In the genomic region with DNA sequence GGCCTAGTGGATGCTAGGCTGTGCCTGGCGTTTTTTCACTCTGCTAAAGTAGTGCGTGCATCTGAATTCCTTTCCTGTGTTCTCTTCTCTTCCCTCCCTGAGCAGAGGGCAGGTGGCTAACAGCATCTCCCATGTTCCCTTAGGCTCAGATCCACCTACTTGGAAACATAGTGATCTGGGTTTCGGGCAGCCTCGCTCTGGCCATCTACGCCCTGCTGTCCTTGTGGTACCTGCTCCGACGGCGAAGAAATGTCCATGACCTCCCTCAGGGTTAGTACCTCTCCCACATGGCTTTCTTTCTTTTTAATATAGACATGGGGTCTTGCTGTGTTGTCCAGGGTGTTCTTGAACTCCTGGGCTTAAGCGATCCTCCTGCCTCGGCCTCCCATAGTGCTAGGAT, we compare ENCODE assay signal across 22 cellular contexts. TPM values are rescaled to one million over a fixed set of nuclear protein-coding genes. Genes with fewer than 3 reads are reported as not detected.
DNase-seq lines count a peak whose midpoint lies in the region; FAIRE-seq and TF ChIP-seq lines count a peak whose summit lies in the region.
"Had no signal": no experiment of that assay in that cellular context is flagged by ENCODE, and none has a peak within 500 bp of the region (broad histone marks: within the 10 kb centered on the region; RNA-seq: fewer than 3 reads in every experiment).

No MANE protein-coding gene starts in this region.

- no peak overlapping the region for H3K4me3 ChIP-seq in H7 (ENCODE audit: insufficient read depth, low read depth, low read length)
- H3K4me3 ChIP-seq in HEK293 (ENCODE audit: low read depth, low read length), result no peak overlapping the region
- no peak overlapping the region for H3K4me3 ChIP-seq in neural progenitor cell
- H3K4me3 ChIP-seq: GM23248, HAP-1 had no signal

- H3K27me3 Mint-ChIP-seq in neural progenitor cell (ENCODE audit: insufficient read depth, low read depth) (peaks cover 10% of the 10 kb centered on the region), MCF 10A (ENCODE audit: insufficient read depth, unreplicated experiment) (no peaks in the 10 kb centered on the region)
- H3K27me3 Mint-ChIP-seq: CD4-positive, alpha-beta memory T cell had no signal

- TF ChIP-seq POLR2A in H54 (IDR thresholded peaks at IDR 0.05; ENCODE audit: low read depth, low read length), result no peak

- FAIRE-seq in H54 (lab: Jason Lieb, UNC), result no peak
- FAIRE-seq: G401.6, GM12892, GM19239, H1 had no signal

- no peaks in the 10 kb centered on the region for H3K4me1 ChIP-seq in HEK293 (ENCODE audit: control insufficient read depth, insufficient read depth, low read length)
- no peaks in the 10 kb centered on the region for H3K4me1 ChIP-seq in neural progenitor cell
- H3K4me1 ChIP-seq: HAP-1 had no signal

- DNase-seq in H7, result peak; percentile 27
- peak; percentile 32 for DNase-seq in islet precursor cell
- DNase-seq in neural progenitor cell (ENCODE audit: low spot score), result no peak
- DNase-seq in H54 (ENCODE audit: insufficient read length, low spot score), result no peak
- DNase-seq in mesenteric fat pad (ENCODE audit: low spot score), result no peak
- no peak for DNase-seq in OCI-M2 (lab: John Stamatoyannopoulos, UW; ENCODE audit: unreplicated experiment)
- DNase-seq in MCF 10A (ENCODE audit: unreplicated experiment), result no peak
- DNase-seq: C1 segment of cervical spinal cord; Calu3; CD4-positive, alpha-beta memory T cell; COR-L47; DMS153; DND-41; GM23248 had no signal

- H3K9ac ChIP-seq in neural progenitor cell, result no peak overlapping the region
- H3K9ac ChIP-seq: GM23248 had no signal

- no peak overlapping the region for H3K27ac ChIP-seq in HEK293 (ENCODE audit: extremely low read depth, low read depth, low read length)
- no peak overlapping the region for H3K27ac ChIP-seq in neural progenitor cell
- H3K27ac ChIP-seq: GM23248 had no signal

- H3K4me1 Mint-ChIP-seq in neural progenitor cell (no peaks in the 10 kb centered on the region), MCF 10A (ENCODE audit: insufficient read depth, unreplicated experiment) (no peaks in the 10 kb centered on the region)
- H3K4me1 Mint-ChIP-seq: CD4-positive, alpha-beta memory T cell had no signal

- intact Hi-C loops in MCF 10A (cut with micrococcal nuclease), result no loop called here

- peaks cover 12% of the 10 kb centered on the region for H3F3A ChIP-seq in neural progenitor cell (ENCODE audit: low read depth)

- no peak overlapping the region for H2AFZ ChIP-seq in neural progenitor cell (replicated peaks)
- H2AFZ ChIP-seq: GM23248 had no signal

- no peaks in the 10 kb centered on the region for H3K9me3 Mint-ChIP-seq in neural progenitor cell
- H3K9me3 Mint-ChIP-seq in MCF 10A (ENCODE audit: unreplicated experiment), result no peaks in the 10 kb centered on the region
- H3K9me3 Mint-ChIP-seq: CD4-positive, alpha-beta memory T cell had no signal

- H3K27ac Mint-ChIP-seq in neural progenitor cell (peak overlapping the region; percentile 14), MCF 10A (ENCODE audit: low read depth, unreplicated experiment) (no peak overlapping the region)

- no peaks in the 10 kb centered on the region for H4K20me1 ChIP-seq in neural progenitor cell (ENCODE audit: low read depth)

- no TSS peak for BruUV-seq in MCF 10A (replicated peaks; lab: Mats Ljungman, UMichigan)

- H3K27me3 ChIP-seq in H7 (ENCODE audit: control insufficient read depth, insufficient read depth, low read length) (no peaks in the 10 kb centered on the region), neural progenitor cell (no peaks in the 10 kb centered on the region)

- H3K9me3 ChIP-seq in HEK293 (ENCODE audit: control insufficient read depth, insufficient read depth, low read depth, low read length) (no peaks in the 10 kb centered on the region), neural progenitor cell (ENCODE audit: low read depth) (no peaks in the 10 kb centered on the region)
- H3K9me3 ChIP-seq: HAP-1 had no signal

- H3K4me3 Mint-ChIP-seq in neural progenitor cell (no peak overlapping the region), MCF 10A (ENCODE audit: unreplicated experiment) (no peak overlapping the region)
- H3K4me3 Mint-ChIP-seq: CD4-positive, alpha-beta memory T cell had no signal

- H3K36me3 ChIP-seq in H7 (replicated peaks; ENCODE audit: control insufficient read depth, insufficient read depth, low read length) (peaks cover 39% of the 10 kb centered on the region), HEK293 (ENCODE audit: control insufficient read depth in 2 of 2, insufficient read depth in 1 of 2, low read length in 2 of 2) (peaks cover 14 to 99% of the 10 kb centered on the region in 2 experiments), neural progenitor cell (no peaks in the 10 kb centered on the region)

- H3K4me2 ChIP-seq in neural progenitor cell, result no peak overlapping the region

- H3K79me2 ChIP-seq in neural progenitor cell (ENCODE audit: low read depth), result no peaks in the 10 kb centered on the region

- H3K36me3 Mint-ChIP-seq in neural progenitor cell (peaks cover 23% of the 10 kb centered on the region), MCF 10A (ENCODE audit: insufficient read depth, unreplicated experiment) (peaks cover 56% of the 10 kb centered on the region)

- CTCF ChIA-PET in HEK293 (lab: Yijun Ruan, JAX), result no interaction called here
- CTCF ChIA-PET in MCF 10A (lab: Yijun Ruan, JAX), result no interaction called here

- POLR2A ChIA-PET in HEK293 (lab: Yijun Ruan, JAX), result no interaction called here
- POLR2A ChIA-PET in MCF 10A (lab: Yijun Ruan, JAX), result no interaction called here

- TF ChIP-seq CTCF in HEK293 (tag by site-specific recombination; IDR thresholded peaks at IDR 0.05), result no peak
- no peak for TF ChIP-seq CTCF in neural progenitor cell (IDR thresholded peaks at IDR 0.05)
- TF ChIP-seq CTCF in MCF 10A (IDR thresholded peaks at IDR 0.05; ENCODE audit: unreplicated experiment), result no peak

TF ChIP-seq in HEK293, 187 proteins besides CTCF, POLR2A, EP300 and RAD21:
- TF ChIP-seq ZNF121 (tag by site-specific recombination; IDR thresholded peaks at IDR 0.05), result peak; percentile 68
- TF ChIP-seq ZNF677 (tag by site-specific recombination; IDR thresholded peaks at IDR 0.05), result no peak

RNA-seq across cellular contexts. Expression of a gene that starts 9.9 kb away (rescaled TPM):
- total RNA-seq in H7 (2014; rRNA removed; shearing (Covaris generic)), result 31.2 and 33.2 TPM in 2 replicates
- total RNA-seq in neural progenitor cell (ENCODE audit: low replicate concordance) (30.7 and 41.1 TPM in 2 replicates), mesenteric fat pad (24.6 TPM), MCF 10A (2022) (20.0 and 22.7 TPM in 2 replicates)

RNA-seq across cellular contexts. Expression of a gene that starts 18.5 kb away (rescaled TPM):
- total RNA-seq in H7 (2014; rRNA removed; shearing (Covaris generic)), result 21.1 and 24.0 TPM in 2 replicates
- 31.1 and 48.0 TPM in 2 replicates for total RNA-seq in neural progenitor cell (ENCODE audit: low replicate concordance)
- 17.3 TPM for total RNA-seq in mesenteric fat pad
- 19.7 and 24.5 TPM in 2 replicates for total RNA-seq in MCF 10A (2022)

RNA-seq across cellular contexts. Expression of a gene that starts 24.1 kb away (rescaled TPM):
- total RNA-seq in H7 (2014; rRNA removed; shearing (Covaris generic)), result 0.22 and 1.5 TPM in 2 replicates
- not detected in 2 replicates for total RNA-seq in neural progenitor cell (ENCODE audit: low replicate concordance)
- not detected for total RNA-seq in mesenteric fat pad
- total RNA-seq in MCF 10A (2022), result not detected in 2 replicates
- total RNA-seq: A172; A673; Calu3; CD4-positive, alpha-beta memory T cell; GM23248 had no signal

Comparison
In these comparisons a context has a peak if more than half of its experiments do, and no peak if none do; other contexts are left out.
1. DNase-seq: peak in H7 (single experiment) and islet precursor cell (single experiment); none in neural progenitor cell (single experiment), H54 (single experiment), mesenteric fat pad (single experiment), OCI-M2 (single experiment) and MCF 10A (single experiment).